17 cellular contexts compared by ENCODE assay signal in genomic region chr1:218518341-218518740, GRCh38.
DNase-seq lines count a peak whose midpoint lies in the region; ATAC-seq and TF ChIP-seq lines count a peak whose summit lies in the region.
"Had no signal": no experiment of that assay in that cellular context is flagged by ENCODE, and none has a peak within 500 bp of the region (broad histone marks: within the 10 kb centered on the region; RNA-seq: fewer than 3 reads in every experiment).

No MANE protein-coding gene starts in this region.

- ATAC-seq in HG02938 (IDR thresholded peaks at IDR 0.05; ENCODE audit: unreplicated experiment) (no peak), SK-N-SH treated with all-trans-retinoic acid at 6 μM for 48 hours (no peak)
- ATAC-seq: HepG2 had no signal

- H2AK5ac ChIP-seq in neuronal stem cell (ENCODE audit: low read depth, low read length), result no peak overlapping the region

- no CpG with 5 or more reads among the region's 2 CpGs for WGBS in neuronal stem cell (ENCODE audit: extremely low coverage in 2 of 2, insufficient read length in 2 of 2, insufficient replicate concordance in 1 of 2), 2 donors

- no peak overlapping the region for H3K18ac ChIP-seq in neuronal stem cell (ENCODE audit: low read length)

- no peak overlapping the region for H3K4me3 ChIP-seq in neuronal stem cell (ENCODE audit: low read length in 2 of 2)

- peak overlapping the region; percentile 49 for H2AFZ ChIP-seq in neuronal stem cell (ENCODE audit: low read length)

- no peak overlapping the region for H3K14ac ChIP-seq in neuronal stem cell (ENCODE audit: low read length)

- H2BK15ac ChIP-seq in neuronal stem cell (ENCODE audit: low read length), result no peak overlapping the region

- no peaks in the 10 kb centered on the region for H3K9me3 ChIP-seq in neuronal stem cell (replicated peaks in 1 of 2; ENCODE audit: control insufficient read depth in 2 of 2, insufficient read depth in 1 of 2, low read depth in 1 of 2, low read length in 2 of 2)
- H3K9me3 ChIP-seq: BE2C had no signal

- no peak overlapping the region for H3K4ac ChIP-seq in neuronal stem cell (ENCODE audit: low read length)

- no peak overlapping the region for H3K4me2 ChIP-seq in neuronal stem cell (ENCODE audit: insufficient read depth, low read length, poor library complexity, severe bottlenecking)

- H3K27me3 ChIP-seq in neuronal stem cell (ENCODE audit: control insufficient read depth in 3 of 3, insufficient read depth in 3 of 3, low read depth in 1 of 3, low read length in 3 of 3), result no peaks in the 10 kb centered on the region

- DNase-seq in DMS 273 treated with DMSO at 0.1 percent for 48 hours (lab: John Stamatoyannopoulos, UW) (peak; percentile 11), LHCN-M2 (ENCODE audit: low read depth) (peak; percentile 72), neuronal stem cell (ENCODE audit: low spot score) (no peak), NK-92 (lab: John Stamatoyannopoulos, UW; ENCODE audit: unreplicated experiment) (no peak)
- DNase-seq: ACHN; BE2C; C1 segment of cervical spinal cord; CD4-positive, CD25-positive, alpha-beta regulatory T cell; CD8-positive, alpha-beta memory T cell; COR-L47; DMS79 treated with DMSO at 0.1 percent for 48 hours; GF-D8; HCEC 1CT; KBM-7 had no signal

- no peak overlapping the region for H2BK120ac ChIP-seq in neuronal stem cell (ENCODE audit: low read depth, low read length)

- H4K91ac ChIP-seq in neuronal stem cell (ENCODE audit: low read depth, low read length, poor library complexity), result no peak overlapping the region

- peaks cover 2 to 4% of the 10 kb centered on the region in 2 donors for H3K4me1 ChIP-seq in neuronal stem cell (ENCODE audit: control insufficient read depth in 2 of 2, insufficient read depth in 1 of 2, low read depth in 1 of 2, low read length in 2 of 2)
- H3K4me1 ChIP-seq: BE2C had no signal

- no peak overlapping the region for H3K9ac ChIP-seq in neuronal stem cell (ENCODE audit: low read depth, low read length, poor library complexity)

- H3K27ac ChIP-seq in neuronal stem cell (replicated peaks; ENCODE audit: low read length), result no peak overlapping the region

- no peak overlapping the region for H4K8ac ChIP-seq in neuronal stem cell (ENCODE audit: low read depth, low read length)

- no peaks in the 10 kb centered on the region for H3K79me1 ChIP-seq in neuronal stem cell (ENCODE audit: low read depth, low read length)

- no peaks in the 10 kb centered on the region for H3K36me3 ChIP-seq in neuronal stem cell (replicated peaks in 1 of 2; ENCODE audit: control insufficient read depth in 2 of 2, insufficient read depth in 2 of 2, low read length in 2 of 2)
- H3K36me3 ChIP-seq: BE2C had no signal

- no peak overlapping the region for H3K23ac ChIP-seq in neuronal stem cell (ENCODE audit: low read depth, low read length, poor library complexity)

- no peak overlapping the region for H2BK5ac ChIP-seq in neuronal stem cell (ENCODE audit: low read length)

- no peak overlapping the region for H2BK12ac ChIP-seq in neuronal stem cell (ENCODE audit: low read length)

TF ChIP-seq in SK-N-SH treated with all-trans-retinoic acid at 6 μM for 48 hours, 23 proteins besides CTCF, POLR2A, EP300 and RAD21:
- TF ChIP-seq ZNF565 (CRISPR knock-in tag; conservative IDR thresholded peaks at IDR 0.05; ENCODE audit: low read depth) (no peak), TCF4 (CRISPR knock-in tag; IDR thresholded peaks at IDR 0.05; ENCODE audit: borderline replicate concordance) (no peak), TOX (CRISPR knock-in tag; IDR thresholded peaks at IDR 0.05; ENCODE audit: borderline replicate concordance) (no peak), PPARA (CRISPR knock-in tag; IDR thresholded peaks at IDR 0.05; ENCODE audit: borderline replicate concordance) (no peak), TSHZ2 (CRISPR knock-in tag; IDR thresholded peaks at IDR 0.05) (no peak), GLIS3 (CRISPR knock-in tag; IDR thresholded peaks at IDR 0.05) (no peak), BACH2 (CRISPR knock-in tag; IDR thresholded peaks at IDR 0.05; ENCODE audit: borderline replicate concordance) (no peak), CSDC2 (CRISPR knock-in tag; IDR thresholded peaks at IDR 0.05) (no peak), OSR1 (CRISPR knock-in tag; IDR thresholded peaks at IDR 0.05) (no peak), ZNF8 (CRISPR knock-in tag; IDR thresholded peaks at IDR 0.05) (no peak), POU6F1 (CRISPR knock-in tag; IDR thresholded peaks at IDR 0.05; ENCODE audit: borderline replicate concordance, low read depth) (no peak), ZFP30 (CRISPR knock-in tag; IDR thresholded peaks at IDR 0.05) (no peak), CSRNP3 (CRISPR knock-in tag; IDR thresholded peaks at IDR 0.05) (no peak), RARB (CRISPR knock-in tag; IDR thresholded peaks at IDR 0.05) (no peak), ISL1 (CRISPR knock-in tag; IDR thresholded peaks at IDR 0.05) (no peak)

Comparison
In these comparisons a context has a peak if more than half of its experiments do, and no peak if none do; other contexts are left out.
1. DNase-seq: peak in DMS 273 treated with DMSO at 0.1 percent for 48 hours (single experiment) and LHCN-M2 (single experiment); none in neuronal stem cell (single experiment) and NK-92 (single experiment).